ENCODE assay signal across 10 cellular contexts in the genomic region with DNA sequence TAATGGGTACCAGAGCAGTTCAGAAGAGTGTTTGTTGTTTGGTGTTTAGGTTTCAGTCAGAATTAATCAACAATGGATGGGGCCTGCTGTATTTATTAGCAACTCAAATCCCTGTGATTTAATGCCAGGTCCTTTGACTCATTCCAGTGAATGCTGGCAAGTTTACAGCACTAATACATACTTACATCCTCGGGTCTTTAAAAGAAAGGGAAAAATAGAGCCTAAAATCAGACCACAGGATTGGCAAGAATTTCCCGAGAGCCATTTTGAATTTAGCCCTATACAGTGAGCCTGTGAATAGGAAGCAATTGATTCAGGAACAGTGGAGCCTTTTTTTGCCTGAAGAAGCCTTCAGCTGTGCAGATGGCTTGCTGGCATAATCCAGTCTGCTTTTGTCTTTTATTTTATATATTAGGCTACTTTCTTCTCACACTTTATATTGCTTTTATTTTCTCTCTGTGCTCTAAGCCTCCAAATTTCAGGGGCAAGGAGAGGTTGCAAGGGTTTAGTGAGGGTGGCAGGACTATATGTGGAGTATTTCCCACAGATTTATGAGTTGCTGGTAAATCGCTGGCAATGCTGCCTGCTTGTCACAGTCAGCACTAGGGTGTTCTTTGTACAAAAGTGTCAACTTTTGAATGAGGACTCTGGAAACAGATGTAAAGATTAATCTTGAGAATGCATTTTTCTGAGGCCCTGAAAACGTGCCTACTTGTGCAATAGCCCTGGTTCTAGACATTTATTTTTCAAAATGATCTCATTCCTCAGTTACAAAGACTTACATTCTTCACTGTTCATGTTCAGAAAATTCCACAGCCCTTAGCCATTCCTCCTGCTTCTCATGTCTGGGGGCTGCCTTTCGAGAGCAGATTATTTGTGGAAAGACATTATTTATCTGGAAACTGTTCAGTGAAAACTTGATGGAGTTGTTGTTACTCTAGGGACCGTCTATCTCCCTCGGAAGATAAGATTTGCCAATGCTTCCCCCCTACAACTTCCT.
DNase-seq lines count a peak whose midpoint lies in the region; ATAC-seq, FAIRE-seq and TF ChIP-seq lines count a peak whose summit lies in the region.
"Had no signal": no experiment of that assay in that cellular context is flagged by ENCODE, and none has a peak within 500 bp of the region (broad histone marks: within the 10 kb centered on the region; RNA-seq: fewer than 3 reads in every experiment).

No MANE protein-coding gene starts in this region.

- H3K27me3 ChIP-seq in keratinocyte (ENCODE audit: control insufficient read depth, extremely low read depth, insufficient read depth, low read length) = no peaks in the 10 kb centered on the region
- no peaks in the 10 kb centered on the region for H3K27me3 ChIP-seq in Caco-2 (replicated peaks; ENCODE audit: control insufficient read depth, insufficient read depth, low read length)
- H3K27me3 ChIP-seq: gastrocnemius medialis had no signal

- H3K4me1 Mint-ChIP-seq in Caco-2 (ENCODE audit: low read depth, unreplicated experiment) = peaks cover 6% of the 10 kb centered on the region

- H3K36me3 ChIP-seq in keratinocyte (ENCODE audit: control insufficient read depth in 2 of 2, extremely low read depth in 1 of 2, insufficient read depth in 2 of 2, low read length in 2 of 2) (no peaks in the 10 kb centered on the region), Caco-2 (ENCODE audit: control insufficient read depth, insufficient read depth, low read length) (no peaks in the 10 kb centered on the region)
- H3K36me3 ChIP-seq: gastrocnemius medialis had no signal

- ATAC-seq in HG03039 (IDR thresholded peaks at IDR 0.05; ENCODE audit: unreplicated experiment) = no peak

- H3K4me3 Mint-ChIP-seq in Caco-2 (ENCODE audit: unreplicated experiment) = no peak overlapping the region

- POLR2A ChIA-PET in Caco-2 (lab: Charles Lee) = no interaction called here

- H3K36me3 Mint-ChIP-seq in Caco-2 (ENCODE audit: insufficient read depth, unreplicated experiment) = no peaks in the 10 kb centered on the region

- H3K9me3 Mint-ChIP-seq in Caco-2 (ENCODE audit: unreplicated experiment) = peaks cover 9% of the 10 kb centered on the region

- no peaks in the 10 kb centered on the region for H3K79me2 ChIP-seq in keratinocyte (ENCODE audit: control insufficient read depth, insufficient read depth, low read length)

- no TSS peak for BruUV-seq in Caco-2 (replicated peaks; lab: Mats Ljungman, UMichigan)

- peak overlapping the region; percentile 89 for H2AFZ ChIP-seq in keratinocyte (ENCODE audit: control insufficient read depth, low read length)

- no peak overlapping the region for H3K9ac ChIP-seq in keratinocyte (ENCODE audit: control insufficient read depth, extremely low read depth, insufficient read depth, low read length)

- no peaks in the 10 kb centered on the region for H4K20me1 ChIP-seq in keratinocyte (ENCODE audit: control insufficient read depth, extremely low read depth, insufficient read depth, low read length)

- DNase-seq in HS-27A (ENCODE audit: low read depth) = peak; percentile 65
- DNase-seq in cerebellar cortex (ENCODE audit: low spot score) = peak; percentile 19
- no peak for DNase-seq in keratinocyte (ENCODE audit: low read depth, low spot score)
- peak; percentile 26 for DNase-seq in smooth muscle cell of the brain vasculature (ENCODE audit: low read depth, low spot score)
- no peak for DNase-seq in activated CD4-positive, alpha-beta T cell treated with anti-CD3 and anti-CD28 coated beads for 1 hour
- DNase-seq in Caco-2 = no peak
- no peak for DNase-seq in NCI-H1048 (lab: John Stamatoyannopoulos, UW)
- DNase-seq: gastrocnemius medialis, NCI-H187 had no signal

- H3K4me3 ChIP-seq in keratinocyte (ENCODE audit: control insufficient read depth in 2 of 3, extremely low read depth in 1 of 3, insufficient read depth in 2 of 3, low read depth in 1 of 3, low read length in 3 of 3) (no peak overlapping the region), Caco-2 (ENCODE audit: low read depth, low read length) (no peak overlapping the region)

- H3K27ac ChIP-seq in keratinocyte (ENCODE audit: control insufficient read depth, insufficient read depth, low read length) = peak overlapping the region; percentile 18

- H3K9me1 ChIP-seq in keratinocyte (ENCODE audit: control insufficient read depth, extremely low read depth, insufficient read depth, low read length) = no peaks in the 10 kb centered on the region

- peak overlapping the region; percentile 12 for H3K4me2 ChIP-seq in keratinocyte (ENCODE audit: control insufficient read depth, extremely low read depth, insufficient read depth, low read depth, low read length)

- H3K27ac Mint-ChIP-seq in Caco-2 (ENCODE audit: unreplicated experiment) = no peak overlapping the region

- intact Hi-C loops in Caco-2 (cut with micrococcal nuclease; ENCODE audit: unreplicated experiment) = no loop called here

- H3K27me3 Mint-ChIP-seq in Caco-2 (ENCODE audit: insufficient read depth, unreplicated experiment) = no peaks in the 10 kb centered on the region

- peak; percentile 56 for FAIRE-seq in keratinocyte (lab: Jason Lieb, UNC)

- dilution Hi-C loops in keratinocyte (cut with MboI; ENCODE audit: extremely low pct_ligation_motif_present, low sequenced_read_pairs) = no loop called here

- CTCF ChIA-PET in Caco-2 (lab: Charles Lee) = no interaction called here

- no peak for TF ChIP-seq CTCF in keratinocyte (optimal IDR thresholded peaks at IDR 0.05 in 1 of 3, IDR thresholded peaks at IDR 0.05 in 1 of 3, conservative IDR thresholded peaks at IDR 0.05 in 1 of 3; ENCODE audit: extremely low read depth in 1 of 3, insufficient read depth in 2 of 3, low read length in 3 of 3)
- TF ChIP-seq CTCF in Caco-2 (IDR thresholded peaks at IDR 0.05; ENCODE audit: insufficient read depth in 1 of 2, low read depth in 1 of 2, low read length in 1 of 2, severe bottlenecking in 1 of 2, unreplicated experiment in 1 of 2) = no peak

- H3K4me1 ChIP-seq in keratinocyte (ENCODE audit: control insufficient read depth, extremely low read depth, insufficient read depth, low read length) (peaks cover 5% of the 10 kb centered on the region), Caco-2 (no peaks in the 10 kb centered on the region)

- H3K9me3 ChIP-seq in keratinocyte (ENCODE audit: control insufficient read depth, low read depth, low read length) (no peaks in the 10 kb centered on the region), Caco-2 (no peaks in the 10 kb centered on the region)
- H3K9me3 ChIP-seq: gastrocnemius medialis had no signal

Comparison
In these comparisons a context has a peak if more than half of its experiments do, and no peak if none do; other contexts are left out.
1. DNase-seq: peak in HS-27A (single experiment), cerebellar cortex (single experiment) and smooth muscle cell of the brain vasculature (single experiment); none in keratinocyte (single experiment), activated CD4-positive, alpha-beta T cell treated with anti-CD3 and anti-CD28 coated beads for 1 hour (single experiment), Caco-2 (0 of 2) and NCI-H1048 (single experiment).